ENCODE assay signal across 8 cellular contexts in genomic region chr3:52455283-52456168, GRCh38. TPM values are rescaled to one million over a fixed set of nuclear protein-coding genes. Genes with fewer than 3 reads are reported as not detected.
DNase-seq lines count a peak whose midpoint lies in the region; ATAC-seq and TF ChIP-seq lines count a peak whose summit lies in the region.

NISCH (plus strand) TSS chr3:52455604; CDS start chr3:52455642, 38 bp downstream.

- in situ Hi-C loops in KBM-7 (cut with MboI; ENCODE audit: low pct_unique_long_range_greater_than_20kb, low sequenced_read_pairs), result no loop called here
- in situ Hi-C loops in SK-MEL-5 (cut with HindIII; ENCODE audit: low pct_unique_long_range_greater_than_20kb, low sequenced_read_pairs), result no loop called here

- H3K27me3 ChIP-seq in gastroesophageal sphincter, result no peaks in the 10 kb centered on the region

- TF ChIP-seq CTCF in gastroesophageal sphincter (IDR thresholded peaks at IDR 0.05), result no peak

- H3K36me3 ChIP-seq in gastroesophageal sphincter, result peaks cover 0 to 32% of the 10 kb centered on the region in 2 donors

- ATAC-seq in GM21528 (IDR thresholded peaks at IDR 0.05; ENCODE audit: low FRiP score, unreplicated experiment), result peak; percentile 65
- ATAC-seq in gastroesophageal sphincter, result peak; percentile 81

- no peak for TF ChIP-seq EP300 in gastroesophageal sphincter (IDR thresholded peaks at IDR 0.05)

- H3K9me3 ChIP-seq in gastroesophageal sphincter, result no peaks in the 10 kb centered on the region

- peak within 1 kb of the TSS; percentile 65 to 95 for H3K4me3 ChIP-seq in gastroesophageal sphincter

- 0 to 1% methylated on average over 2 to 10 of the region's 86 CpGs for WGBS in gastroesophageal sphincter (ENCODE audit: low coverage in 1 of 2), 2 donors

- H3K4me1 ChIP-seq in gastroesophageal sphincter, result peaks cover 0 to 40% (median 12%) of the 10 kb centered on the region in 3 donors

- peak; percentile 72 to 73 for TF ChIP-seq POLR2A in gastroesophageal sphincter (IDR thresholded peaks at IDR 0.05)

- peak within 1 kb of the TSS; percentile 67 to 97 (median 96) for H3K27ac ChIP-seq in gastroesophageal sphincter

- peak; percentile 51 for DNase-seq in DMS79 treated with DMSO at 0.1 percent for 48 hours (lab: John Stamatoyannopoulos, UW)
- DNase-seq in KBM-7, result peak; percentile 65
- DNase-seq in SK-MEL-5 (ENCODE audit: low read depth, low spot score), result peak; percentile 80
- peak; percentile 91 to 98 (median 95) for DNase-seq in activated naive CD4-positive, alpha-beta T cell (lab: John Stamatoyannopoulos, UW)
- peak in 54 of 56 donors; percentile 41 to 92 (median 74) for DNase-seq in nucleus accumbens (lab: John Stamatoyannopoulos, UW)
- peak; percentile 78 for DNase-seq in superior temporal gyrus (ENCODE audit: extremely low spot score)

RNA-seq across cellular contexts. Expression of gene NISCH, which starts in this region (rescaled TPM):
- total RNA-seq in SK-MEL-5 (2014; rRNA removed; shearing (Covaris generic)), result 17.7 and 19.9 TPM in 2 replicates
- polyA plus RNA-seq in SK-MEL-5 (2015; cell fraction: cytosol; rRNA removed), result 23.7 and 26.7 TPM in 2 replicates
- 320 and 415 TPM in 2 replicates for polyA plus RNA-seq in SK-MEL-5 (2015; cell fraction: nucleus; rRNA removed)
- 10 to 100 TPM; 56.7 to 95.9 (median 78.9) TPM for total RNA-seq in gastroesophageal sphincter

Comparison
In these comparisons a context has a peak if more than half of its experiments do, and no peak if none do; other contexts are left out.
1. Peak in every context shown above with its lines: DNase-seq, ATAC-seq, H3K4me3 ChIP-seq and H3K27ac ChIP-seq.